ENCODE assay signal across 9 cellular contexts in the genomic region with DNA sequence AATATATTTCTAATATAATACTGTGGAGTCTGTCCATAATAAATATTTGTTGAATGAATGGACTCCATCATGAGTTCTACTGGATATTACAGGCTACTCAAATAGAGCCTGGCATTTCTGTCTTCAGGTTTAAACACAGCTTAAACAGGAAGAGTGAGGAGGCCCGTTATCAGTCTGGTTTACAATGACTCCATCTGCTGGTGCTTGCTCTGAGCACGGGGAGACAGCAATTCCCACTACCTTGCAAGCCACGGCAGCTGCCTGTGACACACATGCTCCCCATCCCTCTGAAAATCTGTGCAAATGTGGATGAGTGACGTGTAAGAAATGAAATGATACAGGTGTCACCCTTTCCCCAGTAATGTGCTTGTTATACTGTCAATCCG.
DNase-seq lines count a peak whose midpoint lies in the region; ATAC-seq and TF ChIP-seq lines count a peak whose summit lies in the region.
"Had no signal": no experiment of that assay in that cellular context is flagged by ENCODE, and none has a peak within 500 bp of the region (broad histone marks: within the 10 kb centered on the region; RNA-seq: fewer than 3 reads in every experiment).

No MANE protein-coding gene starts in this region.

- no peak for TF ChIP-seq CTCF in GM20000 (IDR thresholded peaks at IDR 0.05; ENCODE audit: extremely low read depth, missing control alignments)
- TF ChIP-seq CTCF in fibroblast of mammary gland (conservative IDR thresholded peaks at IDR 0.05; ENCODE audit: control insufficient read depth, insufficient read depth, low read depth, low read length): peak; percentile 9

- no peak for ATAC-seq in GM21390 (IDR thresholded peaks at IDR 0.05; ENCODE audit: unreplicated experiment)

- H3K4me3 ChIP-seq in fibroblast of mammary gland (ENCODE audit: control insufficient read depth, low read depth, low read length): no peak overlapping the region
- H3K4me3 ChIP-seq: transverse colon had no signal

- DNase-seq in GM20000 (ENCODE audit: low spot score) (peak; percentile 10), NCI-H69 (lab: John Stamatoyannopoulos, UW) (peak; percentile 26), fibroblast of mammary gland (ENCODE audit: low read depth) (peak; percentile 25), non-pigmented ciliary epithelial cell (ENCODE audit: low read depth) (peak; percentile 34), GDM1 (lab: John Stamatoyannopoulos, UW) (no peak), NCI-H2029 (lab: John Stamatoyannopoulos, UW) (no peak)
- DNase-seq: NCI-H1417 treated with DMSO at 0.1 percent for 48 hours had no signal

Comparison
In these comparisons a context has a peak if more than half of its experiments do, and no peak if none do; other contexts are left out.
1. DNase-seq: peak in GM20000 (single experiment), NCI-H69 (single experiment), fibroblast of mammary gland (single experiment) and non-pigmented ciliary epithelial cell (single experiment); none in GDM1 (single experiment) and NCI-H2029 (single experiment).